ENCODE assay signal across 9 cellular contexts in the genomic region with DNA sequence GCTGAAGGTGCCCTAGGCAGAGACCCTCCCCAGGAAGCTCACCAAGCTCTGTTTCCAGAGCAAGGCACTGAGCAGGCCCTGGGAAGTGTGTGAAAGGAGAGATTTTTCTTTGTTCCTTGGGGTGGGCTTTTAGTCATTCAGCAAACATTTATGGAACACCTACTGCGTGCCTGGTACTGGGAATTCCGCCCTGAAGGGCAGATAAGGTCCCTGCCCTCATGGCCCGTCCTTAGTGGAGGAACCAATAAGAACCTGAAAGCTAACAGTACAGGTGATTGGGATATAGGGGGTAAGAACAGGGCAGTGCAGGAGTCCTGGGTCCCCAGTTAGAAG. TPM values are rescaled to one million over a fixed set of nuclear protein-coding genes. Genes with fewer than 3 reads are reported as not detected.
DNase-seq lines count a peak whose midpoint lies in the region; ATAC-seq and TF ChIP-seq lines count a peak whose summit lies in the region.
"Had no signal": no experiment of that assay in that cellular context is flagged by ENCODE, and none has a peak within 500 bp of the region (broad histone marks: within the 10 kb centered on the region; RNA-seq: fewer than 3 reads in every experiment).

No MANE protein-coding gene starts in this region.

- peak overlapping the region; percentile 97 for H3K27ac ChIP-seq in PC-3 (ENCODE audit: low read length)
- H3K27ac ChIP-seq in parathyroid adenoma = peak overlapping the region; percentile 76

- H3K9me3 ChIP-seq in PC-3 (ENCODE audit: low read length) (no peaks in the 10 kb centered on the region), parathyroid adenoma (ENCODE audit: control insufficient read depth, low read length) (no peaks in the 10 kb centered on the region)

- peak; percentile 1; the same call in 1 of the 2 replicates for ATAC-seq in PC-3
- ATAC-seq in HG03432 (IDR thresholded peaks at IDR 0.05; ENCODE audit: unreplicated experiment) = no peak
- no peak for ATAC-seq in HG02623 (IDR thresholded peaks at IDR 0.05; ENCODE audit: unreplicated experiment)

- H3K79me2 ChIP-seq in PC-3 (ENCODE audit: low read length) (peaks cover 28% of the 10 kb centered on the region), parathyroid adenoma (no peaks in the 10 kb centered on the region)

- H2AFZ ChIP-seq in PC-3 (ENCODE audit: low read length) (peak overlapping the region; percentile 51), parathyroid adenoma (peak overlapping the region; percentile 74)

- no peaks in the 10 kb centered on the region for H3K36me3 ChIP-seq in PC-3 (ENCODE audit: low read depth, low read length)
- H3K36me3 ChIP-seq in parathyroid adenoma (ENCODE audit: control insufficient read depth, insufficient read depth, low read length) = no peaks in the 10 kb centered on the region

- TF ChIP-seq CTCF in PC-3 (conservative IDR thresholded peaks at IDR 0.05; ENCODE audit: low read depth, low read length) (no peak), epithelial cell of proximal tubule (conservative IDR thresholded peaks at IDR 0.05; ENCODE audit: low read depth, low read length) (no peak), parathyroid adenoma (IDR thresholded peaks at IDR 0.05) (no peak)

- intact Hi-C loops in PC-3 (cut with micrococcal nuclease) = loop anchor here (5.0 kb wide), 1 partner anchor 38 kb away; a partner anchor contains a TSS

- H3F3A ChIP-seq in PC-3 (ENCODE audit: low read length, unreplicated experiment) = peaks cover 13% of the 10 kb centered on the region

- H3K4me1 ChIP-seq in PC-3 (ENCODE audit: insufficient read depth, low read length) = peaks cover 41% of the 10 kb centered on the region
- no peaks in the 10 kb centered on the region for H3K4me1 ChIP-seq in parathyroid adenoma

- BruUV-seq in PC-3 (replicated peaks; lab: Mats Ljungman, UMichigan) = no TSS peak

- H4K20me1 ChIP-seq in PC-3 (ENCODE audit: low read length) = no peaks in the 10 kb centered on the region

- DNase-seq in ELF-1 (ENCODE audit: low read depth, low spot score) = peak; percentile 40
- DNase-seq in PC-3 = peak; percentile 81
- DNase-seq in epithelial cell of proximal tubule (ENCODE audit: low read depth) = no peak
- DNase-seq in activated effector memory CD4-positive, alpha-beta T cell treated with Interleukin-2 at 50 U/mL for 16 hours = no peak
- no peak for DNase-seq in HuH-7 (ENCODE audit: low spot score)

- H3K9me2 ChIP-seq in PC-3 (replicated peaks; ENCODE audit: low read length) = no peaks in the 10 kb centered on the region

- H3K4me2 ChIP-seq in PC-3 (ENCODE audit: low read length) = peak overlapping the region; percentile 95
- peak overlapping the region; percentile 76 for H3K4me2 ChIP-seq in parathyroid adenoma (ENCODE audit: low read length)

- CTCF ChIA-PET in PC-3 (lab: Charles Lee) = no interaction called here

- peak overlapping the region; percentile 94 for H3K9ac ChIP-seq in PC-3 (ENCODE audit: low read length)
- no peak overlapping the region for H3K9ac ChIP-seq in parathyroid adenoma

- H3K27me3 ChIP-seq in PC-3 (ENCODE audit: low read length) = no peaks in the 10 kb centered on the region
- no peaks in the 10 kb centered on the region for H3K27me3 ChIP-seq in parathyroid adenoma (ENCODE audit: control insufficient read depth, insufficient read depth, low read length)

- H3K4me3 ChIP-seq in PC-3 (ENCODE audit: low read length) (peak overlapping the region; percentile 75), epithelial cell of proximal tubule (ENCODE audit: low read depth, low read length) (peak overlapping the region; percentile 83), parathyroid adenoma (ENCODE audit: low read depth, low read length) (peak overlapping the region; percentile 64)

- POLR2A ChIA-PET in PC-3 (lab: Charles Lee; ENCODE audit: unreplicated experiment) = no interaction called here

RNA-seq across cellular contexts. Expression of a gene that starts 3.9 kb away (rescaled TPM):
- 73.5 and 107 TPM in 2 replicates for total RNA-seq in PC-3 (2014; rRNA removed)
- total RNA-seq in epithelial cell of proximal tubule = 26.1 and 74.0 TPM in 2 replicates

RNA-seq across cellular contexts. Expression of a gene that starts 10.0 kb away (rescaled TPM):
- 0.55 TPM in 1 of 2 replicates, not detected in the other for total RNA-seq in PC-3 (2014; rRNA removed)
- not detected in 2 replicates for total RNA-seq in epithelial cell of proximal tubule

RNA-seq across cellular contexts. Expression of a gene that starts 12.6 kb away (rescaled TPM):
- total RNA-seq in PC-3 (2014; rRNA removed) = not detected in 2 replicates
- not detected in 2 replicates for total RNA-seq in epithelial cell of proximal tubule
- total RNA-seq: subcutaneous adipose tissue had no signal

RNA-seq across cellular contexts. Expression of a gene that starts 17.7 kb away (rescaled TPM):
- total RNA-seq in PC-3 (2014; rRNA removed) = 155 and 171 TPM in 2 replicates
- 62.0 and 63.4 TPM in 2 replicates for total RNA-seq in epithelial cell of proximal tubule

RNA-seq across cellular contexts. Expression of a gene that starts 21.9 kb away (rescaled TPM):
- total RNA-seq in PC-3 (2014; rRNA removed) = 209 and 250 TPM in 2 replicates
- 88.8 and 137 TPM in 2 replicates for total RNA-seq in epithelial cell of proximal tubule

Comparison
In these comparisons a context has a peak if more than half of its experiments do, and no peak if none do; other contexts are left out.
1. DNase-seq: peak in ELF-1 (single experiment) and PC-3 (single experiment); none in epithelial cell of proximal tubule (single experiment), activated effector memory CD4-positive, alpha-beta T cell treated with Interleukin-2 at 50 U/mL for 16 hours (single experiment) and HuH-7 (single experiment).
2. Peak in every context shown above with its lines, with median percentiles within 50 percentile points of each other: H3K4me3 ChIP-seq.